14 cellular contexts compared by ENCODE assay signal in genomic region chr9:132146015-132146414, GRCh38. TPM values are rescaled to one million over a fixed set of nuclear protein-coding genes. Genes with fewer than 3 reads are reported as not detected.
A peak's percentile ranks its signal among the peaks of the same experiment; 100 is the strongest.
DNase-seq lines count a peak whose midpoint lies in the region; ATAC-seq and TF ChIP-seq lines count a peak whose summit lies in the region.
"Had no signal": no experiment of that assay in that cellular context is flagged by ENCODE, and none has a peak within 500 bp of the region (broad histone marks: within the 10 kb centered on the region; RNA-seq: fewer than 3 reads in every experiment).

No MANE protein-coding gene starts in this region.

- H3K9ac ChIP-seq in neural progenitor cell = no peak overlapping the region

- no peaks in the 10 kb centered on the region for H3K36me3 Mint-ChIP-seq in chondrocyte (ENCODE audit: low read depth)
- no peaks in the 10 kb centered on the region for H3K36me3 Mint-ChIP-seq in neural progenitor cell
- H3K36me3 Mint-ChIP-seq: CD4-positive, alpha-beta memory T cell had no signal

- peaks cover 0 to 5% (median 0%) of the 10 kb centered on the region in 12 donors for H3K9me3 ChIP-seq in heart left ventricle
- no peaks in the 10 kb centered on the region for H3K9me3 ChIP-seq in neural progenitor cell (ENCODE audit: low read depth)
- H3K9me3 ChIP-seq: BE2C had no signal

- H3K4me3 ChIP-seq in heart left ventricle = no peak overlapping the region
- H3K4me3 ChIP-seq in neural progenitor cell = no peak overlapping the region

- intact Hi-C loops in heart left ventricle (cut with DNase I) = no loop called here
- intact Hi-C loops in cardiac septum (cut with DNase I) = no loop called here

- H3K27ac Mint-ChIP-seq in chondrocyte (ENCODE audit: unreplicated experiment) = no peak overlapping the region
- H3K27ac Mint-ChIP-seq in neural progenitor cell = peak overlapping the region; percentile 39
- H3K27ac Mint-ChIP-seq: CD4-positive, alpha-beta memory T cell had no signal

- H3K4me2 ChIP-seq in neural progenitor cell = no peak overlapping the region

- H3K27me3 ChIP-seq in heart left ventricle = peaks cover 0 to 41% (median 8%) of the 10 kb centered on the region in 9 donors
- peaks cover 8% of the 10 kb centered on the region for H3K27me3 ChIP-seq in neural progenitor cell
- H3K27me3 ChIP-seq: BE2C had no signal

- DNase-seq in heart left ventricle (peak in 2 of 5 donors; percentile 58 to 59), cardiac septum (ENCODE audit: low spot score) (no peak), chondrocyte (ENCODE audit: low spot score) (peak; percentile 43), neural progenitor cell (ENCODE audit: low spot score) (no peak), COR-L47 (lab: John Stamatoyannopoulos, UW) (no peak), cerebellum (ENCODE audit: low spot score) (no peak)
- no peak for DNase-seq in activated T-cell treated with anti-CD3 and anti-CD28 coated beads, Interleukin-2, amount 50 U/mL, for 1 hour
- DNase-seq: BE2C; CD4-positive, alpha-beta memory T cell; DMS53; GF-D8 had no signal

- H3K4me3 Mint-ChIP-seq in chondrocyte (ENCODE audit: unreplicated experiment) = no peak overlapping the region
- no peak overlapping the region for H3K4me3 Mint-ChIP-seq in neural progenitor cell
- H3K4me3 Mint-ChIP-seq: CD4-positive, alpha-beta memory T cell had no signal

- WGBS in heart left ventricle, 4 donors = 69 to 76% (median 71%) methylated on average over 11 of the region's 11 CpGs

- peaks cover 9% of the 10 kb centered on the region for H3K4me1 Mint-ChIP-seq in chondrocyte (ENCODE audit: low read depth)
- H3K4me1 Mint-ChIP-seq in neural progenitor cell = peaks cover 19% of the 10 kb centered on the region

- H3K9me3 Mint-ChIP-seq in chondrocyte (ENCODE audit: low read depth) (peaks cover 3% of the 10 kb centered on the region), neural progenitor cell (no peaks in the 10 kb centered on the region)

- TF ChIP-seq CTCF in heart left ventricle (IDR thresholded peaks at IDR 0.05) = no peak
- TF ChIP-seq CTCF in chondrocyte (IDR thresholded peaks at IDR 0.05) = no peak
- no peak for TF ChIP-seq CTCF in neural progenitor cell (IDR thresholded peaks at IDR 0.05)

- peaks cover 0 to 17% (median 0%) of the 10 kb centered on the region in 12 donors for H3K4me1 ChIP-seq in heart left ventricle
- peaks cover 15% of the 10 kb centered on the region for H3K4me1 ChIP-seq in neural progenitor cell

- no peaks in the 10 kb centered on the region for H3K36me3 ChIP-seq in heart left ventricle
- H3K36me3 ChIP-seq in neural progenitor cell = no peaks in the 10 kb centered on the region
- H3K36me3 ChIP-seq: BE2C had no signal

- peaks cover 19% of the 10 kb centered on the region for H3F3A ChIP-seq in neural progenitor cell (ENCODE audit: low read depth)

- TF ChIP-seq POLR2A in heart left ventricle (IDR thresholded peaks at IDR 0.05) = no peak

- H4K20me1 ChIP-seq in neural progenitor cell (ENCODE audit: low read depth) = peaks cover 4% of the 10 kb centered on the region

- peaks cover 65% of the 10 kb centered on the region for H3K27me3 Mint-ChIP-seq in chondrocyte (ENCODE audit: low read depth)
- H3K27me3 Mint-ChIP-seq in neural progenitor cell (ENCODE audit: insufficient read depth, low read depth) = peaks cover 25% of the 10 kb centered on the region

- H3K79me2 ChIP-seq in neural progenitor cell (ENCODE audit: low read depth) = no peaks in the 10 kb centered on the region

- H2AFZ ChIP-seq in neural progenitor cell (replicated peaks) = no peak overlapping the region

- peak; percentile 44 to 76 (median 62) for ATAC-seq in heart left ventricle
- ATAC-seq: HCT116, HepG2 had no signal

- no peak overlapping the region for H3K27ac ChIP-seq in heart left ventricle
- H3K27ac ChIP-seq in neural progenitor cell = no peak overlapping the region
- H3K27ac ChIP-seq: C4-2B had no signal

RNA-seq across cellular contexts. Expression of gene NTNG2, which starts 15.8 kb away (rescaled TPM):
- total RNA-seq in heart left ventricle (1 to 10 TPM in 7 of 9 donors, under 1 TPM in 2; 0.40 to 4.1 (median 2.5) TPM), cardiac septum (7.7 TPM), chondrocyte (3.0 to 4.8 TPM (median 3.4 TPM) in 3 replicates), neural progenitor cell (ENCODE audit: low replicate concordance) (1.0 and 1.2 TPM in 2 replicates), cerebellum (25.0 TPM)
- polyA plus RNA-seq in heart left ventricle = 1 to 10 TPM in 1 of 2 donors, under 1 TPM in 1; 0.28 to 2.2 TPM
